ENCODE assay signal across 1 cellular context in the genomic region with DNA sequence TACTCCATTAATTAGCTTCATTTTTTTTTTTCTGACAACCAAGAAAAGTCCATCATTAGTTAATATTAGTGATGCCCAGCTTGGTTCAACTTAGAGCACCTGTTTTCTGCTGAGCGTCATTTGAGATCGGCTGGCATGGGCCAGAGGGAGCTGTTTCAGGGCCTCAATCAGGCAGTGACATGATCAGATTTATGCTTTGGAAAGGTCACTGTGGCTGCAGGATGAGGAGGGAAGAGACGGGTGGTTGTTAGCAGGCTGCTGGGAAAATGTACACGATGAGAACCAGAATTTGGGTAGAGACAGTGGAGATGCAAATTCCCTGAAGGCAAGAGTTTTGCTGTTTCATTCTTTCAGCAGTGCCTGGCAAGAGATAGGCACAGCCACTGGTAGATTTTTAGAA.
TF ChIP-seq lines count a peak whose summit lies in the region.

No MANE protein-coding gene starts in this region.

TF ChIP-seq in WTC11, 78 proteins besides CTCF, POLR2A, EP300 and RAD21:
- no peak for TF ChIP-seq JUN (CRISPR knock-in tag; IDR thresholded peaks at IDR 0.05)
- TF ChIP-seq NFATC4 (CRISPR knock-in tag; IDR thresholded peaks at IDR 0.05) = no peak
- no peak for TF ChIP-seq NR2C2 (CRISPR knock-in tag; IDR thresholded peaks at IDR 0.05)
- no peak for TF ChIP-seq ZNF263 (CRISPR knock-in tag; IDR thresholded peaks at IDR 0.05; ENCODE audit: low read depth)
- TF ChIP-seq E2F5 (CRISPR knock-in tag; IDR thresholded peaks at IDR 0.05) = no peak
- TF ChIP-seq TEAD1 (CRISPR knock-in tag; IDR thresholded peaks at IDR 0.05) = no peak
- no peak for TF ChIP-seq NFE2L1 (CRISPR knock-in tag; IDR thresholded peaks at IDR 0.05)
- no peak for TF ChIP-seq PRDM15 (CRISPR knock-in tag; IDR thresholded peaks at IDR 0.05)
- TF ChIP-seq FOXK1 (CRISPR knock-in tag; IDR thresholded peaks at IDR 0.05) = no peak
